In the genomic region with DNA sequence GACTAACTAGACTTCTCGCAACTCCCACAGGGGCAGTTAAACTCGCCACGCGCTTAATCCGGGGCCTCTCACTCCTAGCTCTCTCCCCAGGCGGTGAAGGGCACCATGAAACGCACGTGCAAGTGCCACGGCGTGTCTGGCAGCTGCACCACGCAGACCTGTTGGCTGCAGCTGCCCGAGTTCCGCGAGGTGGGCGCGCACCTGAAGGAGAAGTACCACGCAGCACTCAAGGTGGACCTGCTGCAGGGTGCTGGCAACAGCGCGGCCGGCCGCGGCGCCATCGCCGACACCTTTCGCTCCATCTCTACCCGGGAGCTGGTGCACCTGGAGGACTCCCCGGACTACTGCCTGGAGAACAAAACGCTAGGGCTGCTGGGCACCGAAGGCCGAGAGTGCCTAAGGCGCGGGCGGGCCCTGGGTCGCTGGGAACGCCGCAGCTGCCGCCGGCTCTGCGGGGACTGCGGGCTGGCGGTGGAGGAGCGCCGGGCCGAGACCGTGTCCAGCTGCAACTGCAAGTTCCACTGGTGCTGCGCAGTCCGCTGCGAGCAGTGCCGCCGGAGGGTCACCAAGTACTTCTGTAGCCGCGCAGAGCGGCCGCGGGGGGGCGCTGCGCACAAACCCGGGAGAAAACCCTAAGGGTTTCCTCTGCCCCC, we compare ENCODE assay signal across 8 cellular contexts. TPM values are rescaled to one million over a fixed set of nuclear protein-coding genes. Genes with fewer than 3 reads are reported as not detected.
DNase-seq lines count a peak whose midpoint lies in the region; ATAC-seq and TF ChIP-seq lines count a peak whose summit lies in the region.

No MANE protein-coding gene starts in this region.

- CTCF ChIA-PET in MCF 10A (lab: Yijun Ruan, JAX): interaction anchor here (0.6 to 2.8 kb wide), 22 partner anchors 9 to 1781 kb away, joined by 3 to 18 read pairs (median 4); a partner anchor contains a TSS

- 1% methylated on average over 59 of the region's 59 CpGs for WGBS in sigmoid colon, 2 donors

- H3K9me3 ChIP-seq in iPS-15b (ENCODE audit: control insufficient read depth, insufficient read depth, low read length) (no peaks in the 10 kb centered on the region), sigmoid colon (no peaks in the 10 kb centered on the region)

- peak overlapping the region in 1 of 7 donors; percentile 58 for H3K27ac Mint-ChIP-seq in CD14-positive monocyte
- no peak overlapping the region for H3K27ac Mint-ChIP-seq in MCF 10A (ENCODE audit: low read depth, unreplicated experiment)

- H3K36me3 ChIP-seq in iPS-15b (ENCODE audit: control insufficient read depth, insufficient read depth, low read length): no peaks in the 10 kb centered on the region
- peaks cover 0 to 14% (median 6%) of the 10 kb centered on the region in 4 donors for H3K36me3 ChIP-seq in sigmoid colon

- intact Hi-C loops in CD14-positive monocyte (cut with micrococcal nuclease) (no loop called here), MCF 10A (cut with micrococcal nuclease) (no loop called here), sigmoid colon (cut with DNase I) (no loop called here)

- H3K9me3 Mint-ChIP-seq in CD14-positive monocyte (peaks cover 0 to 14% (median 2%) of the 10 kb centered on the region in 7 donors), MCF 10A (ENCODE audit: unreplicated experiment) (no peaks in the 10 kb centered on the region)

- H3K27me3 ChIP-seq in iPS-15b (ENCODE audit: control insufficient read depth, insufficient read depth, low read length) (peaks cover 74% of the 10 kb centered on the region), sigmoid colon (peaks cover 6 to 44% (median 13%) of the 10 kb centered on the region in 3 donors)

- TF ChIP-seq EP300 in sigmoid colon (IDR thresholded peaks at IDR 0.05): no peak

- TF ChIP-seq POLR2A in sigmoid colon (IDR thresholded peaks at IDR 0.05): no peak

- H3K27ac ChIP-seq in VCaP: peak overlapping the region; percentile 78
- H3K27ac ChIP-seq in sigmoid colon: no peak overlapping the region

- no TSS peak for BruUV-seq in MCF 10A (replicated peaks; lab: Mats Ljungman, UMichigan)

- H3K4me1 Mint-ChIP-seq in CD14-positive monocyte: peaks cover 16% of the 10 kb centered on the region
- peaks cover 5% of the 10 kb centered on the region for H3K4me1 Mint-ChIP-seq in MCF 10A (ENCODE audit: insufficient read depth, unreplicated experiment)

- H3K27me3 Mint-ChIP-seq in CD14-positive monocyte (ENCODE audit: low read depth in 3 of 3) (peaks cover 48 to 58% (median 58%) of the 10 kb centered on the region in 3 donors), MCF 10A (ENCODE audit: insufficient read depth, unreplicated experiment) (peaks cover 37% of the 10 kb centered on the region)

- H3K36me3 Mint-ChIP-seq in CD14-positive monocyte: peaks cover 9 to 21% of the 10 kb centered on the region in 2 donors
- H3K36me3 Mint-ChIP-seq in MCF 10A (ENCODE audit: insufficient read depth, unreplicated experiment): no peaks in the 10 kb centered on the region

- POLR2A ChIA-PET in MCF 10A (lab: Yijun Ruan, JAX): interaction anchor here (0.6 to 3.2 kb wide), 8 partner anchors 12 to 1939 kb away, joined by 3 to 11 read pairs (median 4); a partner anchor contains a TSS

- TF ChIP-seq CTCF in CD14-positive monocyte (IDR thresholded peaks at IDR 0.05): peak; percentile 98
- peak; percentile 93 for TF ChIP-seq CTCF in VCaP (conservative IDR thresholded peaks at IDR 0.05)
- peak; percentile 62 for TF ChIP-seq CTCF in MCF 10A (IDR thresholded peaks at IDR 0.05; ENCODE audit: unreplicated experiment)
- TF ChIP-seq CTCF in sigmoid colon (IDR thresholded peaks at IDR 0.05): peak in 2 of 4 experiments; percentile 43 to 72

- ATAC-seq in GM21529 (IDR thresholded peaks at IDR 0.05; ENCODE audit: unreplicated experiment) (peak; percentile 61), HG02763 (IDR thresholded peaks at IDR 0.05; ENCODE audit: unreplicated experiment) (no peak)

- H3K4me3 Mint-ChIP-seq in CD14-positive monocyte (peak overlapping the region; percentile 73 to 92), MCF 10A (ENCODE audit: unreplicated experiment) (peak overlapping the region; percentile 58)

- peak overlapping the region; percentile 55 for H3K4me3 ChIP-seq in iPS-15b (ENCODE audit: low read depth, low read length)
- H3K4me3 ChIP-seq in sigmoid colon: peak overlapping the region; percentile 17 to 51 (median 45)

- DNase-seq in CD14-positive monocyte (ENCODE audit: low spot score): peak; percentile 61
- peak; percentile 7 for DNase-seq in NCI-H2029 treated with DMSO at 0.1 percent for 48 hours (lab: John Stamatoyannopoulos, UW)
- DNase-seq in MCF 10A (ENCODE audit: unreplicated experiment): peak; percentile 41
- peak; percentile 80 for DNase-seq in sigmoid colon

- no peak overlapping the region for H3K9ac ChIP-seq in iPS-15b (ENCODE audit: low read depth, low read length)

- H3K4me1 ChIP-seq in iPS-15b (ENCODE audit: control insufficient read depth, insufficient read depth, low read length) (peaks cover 34% of the 10 kb centered on the region), sigmoid colon (peaks cover 0 to 16% (median 15%) of the 10 kb centered on the region in 4 donors)

RNA-seq across cellular contexts. Expression of a gene that starts 19.5 kb away (rescaled TPM):
- not detected for polyA plus RNA-seq in CD14-positive monocyte
- not detected in 2 replicates for total RNA-seq in MCF 10A (2022)
- total RNA-seq in sigmoid colon: not detected
- polyA plus RNA-seq in sigmoid colon: under 1 TPM in 1 of 3 donors, not detected in 2; 0.06 TPM

RNA-seq across cellular contexts. Expression of a gene that starts 37.4 kb away (rescaled TPM):
- polyA plus RNA-seq in CD14-positive monocyte: under 1 TPM; 0.05 to 0.09 TPM
- 10.6 and 14.0 TPM in 2 replicates for total RNA-seq in MCF 10A (2022)
- total RNA-seq in sigmoid colon: 10 to 100 TPM in 1 of 4 donors, 1 to 10 TPM in 3; 3.9 to 19.4 (median 6.4) TPM
- polyA plus RNA-seq in sigmoid colon: 10 to 100 TPM in 1 of 3 donors, under 1 TPM in 2; 0.60 to 10.1 (median 0.92) TPM

RNA-seq across cellular contexts. Expression of a gene that starts 47.4 kb away (rescaled TPM):
- polyA plus RNA-seq in CD14-positive monocyte (100 to 1,000 TPM; 381 to 419 TPM), sigmoid colon (100 to 1,000 TPM; 359 to 419 (median 391) TPM)
- total RNA-seq in MCF 10A (2022) (194 and 197 TPM in 2 replicates), sigmoid colon (100 to 1,000 TPM; 232 to 449 (median 299) TPM)

RNA-seq across cellular contexts. Expression of a gene that starts 53.4 kb away (rescaled TPM):
- polyA plus RNA-seq in CD14-positive monocyte: 10 to 100 TPM; 17.2 to 25.3 TPM
- total RNA-seq in MCF 10A (2022): 40.1 and 41.0 TPM in 2 replicates
- 10 to 100 TPM; 13.2 to 23.8 (median 13.9) TPM for total RNA-seq in sigmoid colon
- 10 to 100 TPM in 1 of 3 donors, 1 to 10 TPM in 2; 4.2 to 11.1 (median 5.3) TPM for polyA plus RNA-seq in sigmoid colon

Comparison
In these comparisons a context has a peak if more than half of its experiments do, and no peak if none do; other contexts are left out.
1. DNase-seq: peak in every context shown above with its lines; median percentile 80 in sigmoid colon; 61 in CD14-positive monocyte; 41 in MCF 10A; 7 in NCI-H2029 treated with DMSO at 0.1 percent for 48 hours.